9 cellular contexts compared by ENCODE assay signal in genomic region chr13:44758595-44759221, GRCh38.
DNase-seq lines count a peak whose midpoint lies in the region; ATAC-seq and TF ChIP-seq lines count a peak whose summit lies in the region.
"Had no signal": no experiment of that assay in that cellular context is flagged by ENCODE, and none has a peak within 500 bp of the region (broad histone marks: within the 10 kb centered on the region; RNA-seq: fewer than 3 reads in every experiment).

No MANE protein-coding gene starts in this region.

- intact Hi-C loops in HCT116 (cut with micrococcal nuclease), result no loop called here
- intact Hi-C loops in uterus (cut with DNase I; ENCODE audit: low total_unique reads), result no loop called here

- H4K20me1 ChIP-seq in HCT116 (ENCODE audit: insufficient read depth), result no peaks in the 10 kb centered on the region

- RAD21 ChIA-PET in HCT116 (lab: Charles Lee; ENCODE audit: low non-redundant PET in 1 of 2, low total read pairs in 2 of 2, uncharacterized antibody in 2 of 2, unreplicated experiment in 2 of 2), result no interaction called here

- H3K27me3 ChIP-seq in HCT116 (ENCODE audit: insufficient read depth, low read length) (no peaks in the 10 kb centered on the region), uterus (no peaks in the 10 kb centered on the region)

- no peaks in the 10 kb centered on the region for H3K9me2 ChIP-seq in HCT116 (ENCODE audit: insufficient read depth)

- TF ChIP-seq CTCF in HCT116 (IDR thresholded peaks at IDR 0.05 in 2 of 3, conservative IDR thresholded peaks at IDR 0.05 in 1 of 3; ENCODE audit: borderline replicate concordance in 1 of 3, insufficient read depth in 1 of 3, low read depth in 2 of 3, low read length in 2 of 3), result no peak
- no peak for TF ChIP-seq CTCF in uterus (IDR thresholded peaks at IDR 0.05)

- 0 out of 2 replicates have a peak overlapping the region, but pooled peaks have one; percentile 13 for H3K9ac ChIP-seq in HCT116 (ENCODE audit: low read length)

- H3K9me3 ChIP-seq in HCT116 (ENCODE audit: control insufficient read depth in 1 of 2, insufficient read depth in 1 of 2, low read depth in 1 of 2, low read length in 2 of 2), result no peaks in the 10 kb centered on the region
- H3K9me3 ChIP-seq in mesodermal cell (ENCODE audit: control insufficient read depth, low read length), result no peaks in the 10 kb centered on the region
- no peaks in the 10 kb centered on the region for H3K9me3 ChIP-seq in uterus

- DNase-seq in AG08395 (ENCODE audit: low spot score), result peak; percentile 81
- no peak for DNase-seq in HCT116 (ENCODE audit: low read depth, low spot score)
- DNase-seq in amniotic stem cell (lab: John Stamatoyannopoulos, UW), result peak; percentile 15
- no peak for DNase-seq in NCI-H1694 (lab: John Stamatoyannopoulos, UW)
- no peak for DNase-seq in uterus
- DNase-seq: T-cell had no signal

- POLR2A ChIA-PET in HCT116 (lab: Charles Lee), result no interaction called here

- CTCF ChIA-PET in HCT116 (lab: Charles Lee), result interaction anchor here (0.6 kb wide), 1 partner anchor 111 kb away, joined by 3 read pairs; no protein-coding TSS in a partner anchor

- H3K79me2 ChIP-seq in HCT116 (ENCODE audit: insufficient read depth, low read length), result no peaks in the 10 kb centered on the region

- H3K36me3 ChIP-seq in HCT116 (ENCODE audit: control insufficient read depth in 1 of 2, insufficient read depth in 2 of 2, low read length in 2 of 2), result no peaks in the 10 kb centered on the region
- H3K36me3 ChIP-seq in mesodermal cell (ENCODE audit: control insufficient read depth, insufficient read depth, low read length), result no peaks in the 10 kb centered on the region
- no peaks in the 10 kb centered on the region for H3K36me3 ChIP-seq in uterus

- WGBS in mesodermal cell (ENCODE audit: insufficient coverage in 2 of 2), 2 experiments, result 63 to 74% methylated on average over 4 to 6 of the region's 8 CpGs

- H3K4me3 ChIP-seq in HCT116 (replicated peaks in 1 of 2; ENCODE audit: low read depth in 1 of 2, low read length in 2 of 2) (no peak overlapping the region), mesodermal cell (ENCODE audit: extremely low read depth, insufficient read depth, low read length, poor library complexity, severe bottlenecking) (no peak overlapping the region), uterus (no peak overlapping the region)

- no peak for TF ChIP-seq RAD21 in HCT116 (IDR thresholded peaks at IDR 0.05; ENCODE audit: low read depth)

- no TSS peak for BruUV-seq in HCT116 (replicated peaks; lab: Mats Ljungman, UMichigan)

- H3K27ac ChIP-seq in HCT116 (ENCODE audit: low read depth, low read length) (no peak overlapping the region), mesodermal cell (ENCODE audit: low read depth, low read length, severe bottlenecking) (peak overlapping the region; percentile 68), uterus (no peak overlapping the region)

- TF ChIP-seq POLR2A in HCT116 (IDR thresholded peaks at IDR 0.05; ENCODE audit: borderline replicate concordance, extremely low read depth, insufficient read depth, insufficient read length) (no peak), uterus (IDR thresholded peaks at IDR 0.05) (no peak)

- peak; percentile 58 for ATAC-seq in HCT116
- ATAC-seq in HG03025 (IDR thresholded peaks at IDR 0.05; ENCODE audit: low FRiP score, unreplicated experiment), result no peak
- ATAC-seq in HG03045 (IDR thresholded peaks at IDR 0.05; ENCODE audit: unreplicated experiment), result no peak

- peak overlapping the region; percentile 35 for H3K4me2 ChIP-seq in HCT116 (ENCODE audit: low read length)

- H3K4me1 ChIP-seq in HCT116 (ENCODE audit: control insufficient read depth in 1 of 2, insufficient read depth in 2 of 2, low read length in 2 of 2) (peaks cover 6 to 33% of the 10 kb centered on the region in 2 experiments; a peak in 3 of 4 replicates), mesodermal cell (ENCODE audit: control insufficient read depth, insufficient read depth, low read length, poor library complexity, severe bottlenecking) (peaks cover 37% of the 10 kb centered on the region), uterus (no peaks in the 10 kb centered on the region)

- peak overlapping the region; percentile 83 for H2AFZ ChIP-seq in HCT116 (ENCODE audit: low read depth, low read length, poor library complexity, severe bottlenecking)

TF ChIP-seq in HCT116, 20 proteins besides CTCF, POLR2A, EP300 and RAD21:
- TF ChIP-seq FOSL1 (IDR thresholded peaks at IDR 0.05; ENCODE audit: low read depth) (peak; percentile 34; the same call in 1 of the 2 replicates), ZBTB33 (IDR thresholded peaks at IDR 0.05; ENCODE audit: extremely low read depth, insufficient replicate concordance, low read length) (no peak)

Comparison
In these comparisons a context has a peak if more than half of its experiments do, and no peak if none do; other contexts are left out.
1. DNase-seq: peak in AG08395 (single experiment) and amniotic stem cell (single experiment); none in HCT116 (single experiment), NCI-H1694 (single experiment) and uterus (0 of 2).